Comparison of ENCODE assay signal across 10 cellular contexts in genomic region chr11:128544625-128545024, GRCh38. TPM values are rescaled to one million over a fixed set of nuclear protein-coding genes. Genes with fewer than 3 reads are reported as not detected.
A peak's percentile ranks its signal among the peaks of the same experiment; 100 is the strongest.
DNase-seq lines count a peak whose midpoint lies in the region; ATAC-seq, FAIRE-seq and TF ChIP-seq lines count a peak whose summit lies in the region.
"Had no signal": no experiment of that assay in that cellular context is flagged by ENCODE, and none has a peak within 500 bp of the region (broad histone marks: within the 10 kb centered on the region; RNA-seq: fewer than 3 reads in every experiment).

No MANE protein-coding gene starts in this region.

- peaks cover 93% of the 10 kb centered on the region for H3K27me3 ChIP-seq in A673 (replicated peaks; ENCODE audit: insufficient read depth, low read depth, low read length, poor library complexity)
- H3K27me3 ChIP-seq: uterus had no signal

- no peaks in the 10 kb centered on the region for H3K36me3 ChIP-seq in A673 (ENCODE audit: insufficient read depth, low read length, poor library complexity, severe bottlenecking)
- H3K36me3 ChIP-seq: cardiac muscle cell, uterus had no signal

- POLR2A ChIA-PET in A673 (lab: Charles Lee; ENCODE audit: low non-redundant PET), result interaction anchor here (0.7 kb wide), 1 partner anchor 246 kb away, joined by 3 read pairs; no protein-coding TSS in a partner anchor

- no peaks in the 10 kb centered on the region for H3K9me3 ChIP-seq in A673 (ENCODE audit: low read depth, low read length, poor library complexity, severe bottlenecking)
- H3K9me3 ChIP-seq: uterus had no signal

- peak; percentile 43 for ATAC-seq in left colon
- no peak for ATAC-seq in HG03135 (IDR thresholded peaks at IDR 0.05; ENCODE audit: unreplicated experiment)
- ATAC-seq in GM18868 (IDR thresholded peaks at IDR 0.05; ENCODE audit: unreplicated experiment), result no peak
- ATAC-seq in HG02678 (IDR thresholded peaks at IDR 0.05; ENCODE audit: unreplicated experiment), result no peak

- H3K4me1 ChIP-seq in A673 (ENCODE audit: insufficient read depth, low read length, poor library complexity, severe bottlenecking), result no peaks in the 10 kb centered on the region

- DNase-seq in A673 (ENCODE audit: low spot score), result peak; percentile 28
- no peak for DNase-seq in GM19239 (ENCODE audit: insufficient read length, low spot score)
- peak; percentile 33 for DNase-seq in activated CD4-positive, alpha-beta T cell treated with anti-CD3 and anti-CD28 coated beads, Interleukin-2, amount 50 U/mL, for 1 hour
- no peak for DNase-seq in left colon
- DNase-seq in cerebellar nuclear complex (lab: John Stamatoyannopoulos, UW), result no peak
- DNase-seq: uterus had no signal

- BruUV-seq in A673 (replicated peaks; lab: Mats Ljungman, UMichigan), result no TSS peak

- H3K27ac ChIP-seq in A673 (ENCODE audit: low read depth, low read length, poor library complexity, severe bottlenecking), result no peak overlapping the region
- H3K27ac ChIP-seq: cardiac muscle cell had no signal

- FAIRE-seq in GM19239 (lab: Jason Lieb, UNC), result peak; percentile 62

- no peak for TF ChIP-seq CTCF in A673 (conservative IDR thresholded peaks at IDR 0.05; ENCODE audit: low read depth, low read length)

- no peak overlapping the region for H3K4me3 ChIP-seq in A673 (ENCODE audit: low read depth, low read length, poor library complexity, severe bottlenecking)
- H3K4me3 ChIP-seq: cardiac muscle cell, uterus had no signal

- intact Hi-C loops in A673 (cut with micrococcal nuclease; ENCODE audit: unreplicated experiment) (no loop called here), left colon (cut with DNase I, micrococcal nuclease) (no loop called here)

- CTCF ChIA-PET in A673 (lab: Charles Lee), result no interaction called here

RNA-seq across cellular contexts. Expression of gene ETS1, which starts 42.7 kb away (rescaled TPM):
- total RNA-seq in A673 (2021), result 3.7 and 4.1 TPM in 2 replicates
- total RNA-seq in left colon, result 10 to 100 TPM; 23.0 to 38.0 TPM

Comparison
In these comparisons a context has a peak if more than half of its experiments do, and no peak if none do; other contexts are left out.
1. DNase-seq: peak in A673 (single experiment) and activated CD4-positive, alpha-beta T cell treated with anti-CD3 and anti-CD28 coated beads, Interleukin-2, amount 50 U/mL, for 1 hour (single experiment); none in GM19239 (single experiment), left colon (0 of 2) and cerebellar nuclear complex (0 of 2).